In genomic region chr9:117526674-117527073, GRCh38 we compare ENCODE assay signal across 22 cellular contexts.
"Had no signal": no experiment of that assay in that cellular context is flagged by ENCODE, and none has a peak within 500 bp of the region (broad histone marks: within the 10 kb centered on the region; RNA-seq: fewer than 3 reads in every experiment).

No MANE protein-coding gene starts in this region.

- H3K4me3 ChIP-seq: body of pancreas, cardiac muscle cell, gastroesophageal sphincter, spleen, thyroid gland, upper lobe of right lung had no signal

- H3K27me3 ChIP-seq: body of pancreas, cardiac muscle cell, gastroesophageal sphincter, spleen, thyroid gland, upper lobe of right lung had no signal

- H3K36me3 ChIP-seq: cardiac muscle cell, gastroesophageal sphincter, spleen, thyroid gland, upper lobe of right lung, WERI-Rb-1 had no signal

- H3K4me1 ChIP-seq: body of pancreas, gastroesophageal sphincter, spleen, thyroid gland, upper lobe of right lung had no signal

- DNase-seq: activated CD4-positive, alpha-beta T cell treated with anti-CD3 and anti-CD28 coated beads, Interleukin-2, amount 10 ng/mL, durations not matched to agents 7 days and 5 days; activated CD4-positive, CD25-positive, alpha-beta regulatory T cell treated with anti-CD3 and anti-CD28 coated beads, Interleukin-2, amount 50 U/mL, for 72 hours; activated CD8-positive, alpha-beta T cell treated with anti-CD3 and anti-CD28 coated beads, Interleukin-2, amount 10 ng/mL, durations not matched to agents 7 days and 5 days; activated gamma-delta T cell treated with Interleukin-2 at 50 U/mL for 16 hours; anterior cingulate cortex; body of pancreas; cortex of kidney; endodermal cell; head of caudate nucleus; hypothalamus; midbrain; natural killer cell; retina; spleen; stimulated activated CD4-positive, alpha-beta T cell treated with anti-CD3 and anti-CD28 coated beads, Interleukin-4, amount 100 ng/mL, for 24 hours; stimulated activated naive CD8-positive, alpha-beta T cell treated with anti-CD3 and anti-CD28 coated beads, Interleukin-15, Interleukin-2, amounts not matched to agents 100 U/mL and 50 U/mL, for 24 hours; thyroid gland; upper lobe of right lung; WERI-Rb-1 had no signal

- ATAC-seq: activated CD8-positive, alpha-beta T cell treated with anti-CD3 and anti-CD28 coated beads, Interleukin-2, amount 10 ng/mL, durations not matched to agents 7 days and 5 days; body of pancreas; gastroesophageal sphincter; natural killer cell; stimulated activated naive CD8-positive, alpha-beta T cell treated with anti-CD3 and anti-CD28 coated beads, Interleukin-15, Interleukin-2, amounts not matched to agents 100 U/mL and 50 U/mL, for 24 hours; upper lobe of right lung had no signal

- FAIRE-seq: islet of Langerhans had no signal

- H3K9me3 ChIP-seq: body of pancreas, gastroesophageal sphincter, thyroid gland, upper lobe of right lung had no signal

- H3K27ac ChIP-seq: body of pancreas, cardiac muscle cell, gastroesophageal sphincter, spleen, thyroid gland, upper lobe of right lung, WERI-Rb-1 had no signal
